Comparison of ENCODE assay signal across 26 cellular contexts in genomic region chr3:16687206-16687605, GRCh38.
"Had no signal": no experiment of that assay in that cellular context is flagged by ENCODE, and none has a peak within 500 bp of the region (broad histone marks: within the 10 kb centered on the region; RNA-seq: fewer than 3 reads in every experiment).

No MANE protein-coding gene starts in this region.

- H2AFZ ChIP-seq: hepatocyte had no signal

- H3K36me3 ChIP-seq: esophagus squamous epithelium, gastroesophageal sphincter, left ventricle myocardium inferior, neutrophil, right atrium auricular region, tibial artery, upper lobe of left lung, uterus had no signal

- H3K9me3 ChIP-seq: esophagus squamous epithelium, gastroesophageal sphincter, left ventricle myocardium inferior, neutrophil, right atrium auricular region, tibial artery, upper lobe of left lung, uterus had no signal

- H3K27ac ChIP-seq: esophagus squamous epithelium, gastroesophageal sphincter, hepatocyte, left ventricle myocardium inferior, neutrophil, right atrium auricular region, tibial artery, upper lobe of left lung, uterus had no signal

- H3K9me3 Mint-ChIP-seq: effector memory CD8-positive, alpha-beta T cell; natural killer cell treated with Interleukin-12 subunit alpha and Interleukin-12 subunit beta and Interleukin-15 and Interleukin-18, amount 100 ng/mL, for 72 hours had no signal

- H3K4me3 ChIP-seq: esophagus squamous epithelium, gastroesophageal sphincter, hepatocyte, left ventricle myocardium inferior, lung, right atrium auricular region, tibial artery, upper lobe of left lung, uterus had no signal

- H3K27me3 ChIP-seq: esophagus squamous epithelium, gastroesophageal sphincter, hepatocyte, neutrophil, right atrium auricular region, tibial artery, upper lobe of left lung, uterus had no signal

- H3K27me3 Mint-ChIP-seq: dendritic cell treated with granulocyte-macrophage colony-stimulating factor and Interleukin-4, amounts not matched to agents 40 ng/mL and 50 ng/mL, for 4 days; effector memory CD8-positive, alpha-beta T cell had no signal

- H3K4me2 ChIP-seq: hepatocyte had no signal

- H3K4me3 Mint-ChIP-seq: dendritic cell treated with granulocyte-macrophage colony-stimulating factor and Interleukin-4, amounts not matched to agents 40 ng/mL and 50 ng/mL, for 4 days; effector memory CD8-positive, alpha-beta T cell; natural killer cell treated with Interleukin-12 subunit alpha and Interleukin-12 subunit beta and Interleukin-15 and Interleukin-18, amount 100 ng/mL, for 72 hours; stimulated activated naive CD8-positive, alpha-beta T cell treated with anti-CD3 and anti-CD28 coated beads, Interleukin-15, Interleukin-2, amounts not matched to agents 100 ng/mL and 50 ng/mL, for 24 hours had no signal

- FAIRE-seq: colon, kidney, small intestine had no signal

- H3K79me2 ChIP-seq: hepatocyte had no signal

- DNase-seq: cerebellar nuclear complex; effector memory CD8-positive, alpha-beta T cell; esophagus squamous epithelium; foreskin fibroblast; head of caudate nucleus; kidney; left cardiac atrium; left ventricle myocardium inferior; mesenchymal stem cell; midbrain; posterior cingulate gyrus; small intestine; stimulated activated CD4-positive, alpha-beta T cell treated with anti-CD3 and anti-CD28 coated beads, Interleukin-12 subunit alpha, Interleukin-12 subunit beta, amount 100 ng/mL, for 4 hours; stimulated activated CD4-positive, alpha-beta T cell treated with anti-CD3 and anti-CD28 coated beads, Interleukin-2, amount 100 ng/mL, for 48 hours; tibial artery; upper lobe of left lung; uterus had no signal

- H3K4me1 ChIP-seq: esophagus squamous epithelium, gastroesophageal sphincter, left ventricle myocardium inferior, right atrium auricular region, upper lobe of left lung, uterus had no signal

- H3K36me3 Mint-ChIP-seq: natural killer cell treated with Interleukin-12 subunit alpha and Interleukin-12 subunit beta and Interleukin-15 and Interleukin-18, amount 100 ng/mL, for 72 hours had no signal

- ATAC-seq: effector memory CD8-positive, alpha-beta T cell; gastroesophageal sphincter; left cardiac atrium; natural killer cell treated with Interleukin-12 subunit alpha and Interleukin-12 subunit beta and Interleukin-15 and Interleukin-18, amount 100 ng/mL, for 72 hours had no signal

- H3K27ac Mint-ChIP-seq: dendritic cell treated with granulocyte-macrophage colony-stimulating factor and Interleukin-4, amounts not matched to agents 40 ng/mL and 50 ng/mL, for 4 days; effector memory CD8-positive, alpha-beta T cell; natural killer cell treated with Interleukin-12 subunit alpha and Interleukin-12 subunit beta and Interleukin-15 and Interleukin-18, amount 100 ng/mL, for 72 hours; stimulated activated naive CD8-positive, alpha-beta T cell treated with anti-CD3 and anti-CD28 coated beads, Interleukin-15, Interleukin-2, amounts not matched to agents 100 ng/mL and 50 ng/mL, for 24 hours had no signal
